In genomic region chr19:40217027-40217810, GRCh38 we compare ENCODE assay signal across 1 cellular context.
TF ChIP-seq lines count a peak whose summit lies in the region.

No MANE protein-coding gene starts in this region.

TF ChIP-seq in HepG2, 621 proteins besides CTCF, POLR2A, EP300 and RAD21:
- TF ChIP-seq HMG20A (CRISPR knock-in tag; IDR thresholded peaks at IDR 0.05; ENCODE audit: borderline replicate concordance): no peak
- TF ChIP-seq BCLAF1 (IDR thresholded peaks at IDR 0.05): no peak
- TF ChIP-seq MAFG (CRISPR knock-in tag; IDR thresholded peaks at IDR 0.05): 0 out of 2 replicates have a peak, but pooled peaks have one; percentile 39
- TF ChIP-seq IKZF1 (IDR thresholded peaks at IDR 0.05): no peak
- peak; percentile 39; the same call in 1 of the 2 replicates for TF ChIP-seq ZBTB7B (CRISPR knock-in tag; IDR thresholded peaks at IDR 0.05)
- TF ChIP-seq STAG1 (CRISPR knock-in tag; IDR thresholded peaks at IDR 0.05): peak; percentile 48
- peak; percentile 98 for TF ChIP-seq ZBTB33 (CRISPR knock-in tag; IDR thresholded peaks at IDR 0.05)
- no peak for TF ChIP-seq PAF1 (CRISPR knock-in tag; IDR thresholded peaks at IDR 0.05)
- TF ChIP-seq ZMYM4 (CRISPR knock-in tag; IDR thresholded peaks at IDR 0.05): 0 out of 2 replicates have a peak, but pooled peaks have one; percentile 17
- TF ChIP-seq ZFP91 (CRISPR knock-in tag; IDR thresholded peaks at IDR 0.05; ENCODE audit: borderline replicate concordance): peak; percentile 33; the same call in 1 of the 2 replicates
- TF ChIP-seq HNRNPLL (IDR thresholded peaks at IDR 0.05; ENCODE audit: low read depth, low read length, poor library complexity, severe bottlenecking): peak; percentile 25
- TF ChIP-seq MYC (CRISPR knock-in tag; IDR thresholded peaks at IDR 0.05; ENCODE audit: borderline replicate concordance): 0 out of 2 replicates have a peak, but pooled peaks have one; percentile 18
- TF ChIP-seq ZNF280D (CRISPR knock-in tag; IDR thresholded peaks at IDR 0.05): 0 out of 2 replicates have a peak, but pooled peaks have one; percentile 24
- no peak for TF ChIP-seq SATB2 (CRISPR knock-in tag; IDR thresholded peaks at IDR 0.05)
- peak; percentile 40; the same call in 1 of the 2 replicates for TF ChIP-seq RXRA (CRISPR knock-in tag; IDR thresholded peaks at IDR 0.05)
- peak; percentile 79 for TF ChIP-seq ZBTB38 (CRISPR knock-in tag; IDR thresholded peaks at IDR 0.05)
- peak; percentile 80 for TF ChIP-seq ZNF777 (CRISPR knock-in tag; IDR thresholded peaks at IDR 0.05)
- 0 out of 2 replicates have a peak, but pooled peaks have one; percentile 38 for TF ChIP-seq POGZ (CRISPR knock-in tag; IDR thresholded peaks at IDR 0.05)
- 0 out of 2 replicates have a peak, but pooled peaks have one; percentile 33 for TF ChIP-seq HOXA3 (CRISPR knock-in tag; IDR thresholded peaks at IDR 0.05)
- peak; percentile 14; the same call in 1 of the 2 replicates for TF ChIP-seq ARID4A (CRISPR knock-in tag; IDR thresholded peaks at IDR 0.05; ENCODE audit: borderline replicate concordance)
- 0 out of 2 replicates have a peak, but pooled peaks have one; percentile 15 for TF ChIP-seq BHLHE40 (IDR thresholded peaks at IDR 0.05; ENCODE audit: low read length)
- peak; percentile 50; the same call in 1 of the 2 replicates for TF ChIP-seq KDM2A (CRISPR knock-in tag; IDR thresholded peaks at IDR 0.05; ENCODE audit: borderline replicate concordance, low read depth)
- no peak for TF ChIP-seq EZH2 (conservative IDR thresholded peaks at IDR 0.05; ENCODE audit: low read depth, low read length)
